In genomic region chr3:85141-85540, GRCh38 we compare ENCODE assay signal across 20 cellular contexts.
"Had no signal": no experiment of that assay in that cellular context is flagged by ENCODE, and none has a peak within 500 bp of the region (broad histone marks: within the 10 kb centered on the region; RNA-seq: fewer than 3 reads in every experiment).

No MANE protein-coding gene starts in this region.

- H3K36me3 ChIP-seq: heart right ventricle, spleen, thoracic aorta had no signal

- H3K27ac ChIP-seq: heart right ventricle, parathyroid adenoma, psoas muscle, spleen, thoracic aorta had no signal

- H3K27me3 ChIP-seq: heart right ventricle, spleen had no signal

- DNase-seq: effector memory CD4-positive, alpha-beta T cell; heart right ventricle; hypothalamus; kidney glomerular epithelial cell; mesendoderm; naive B cell; psoas muscle; retina; spleen; stimulated activated CD4-positive, alpha-beta T cell treated with anti-CD3 and anti-CD28 coated beads, Interleukin-15, amount 100 ng/mL, for 24 hours; stimulated activated CD4-positive, alpha-beta T cell treated with anti-CD3 and anti-CD28 coated beads, Interleukin-1b, Interleukin-23, amount 100 ng/mL, for 48 hours; stimulated activated CD4-positive, alpha-beta T cell treated with anti-CD3 and anti-CD28 coated beads, Interleukin-4, amount 100 ng/mL, for 24 hours; trophoblast cell had no signal

- H3K4me3 ChIP-seq: heart right ventricle, psoas muscle, spleen, thoracic aorta had no signal

- H3K4me3 Mint-ChIP-seq: naive B cell; nephron; stimulated activated memory B cell treated with anti-CD40 and anti-IgM and Interleukin-4, amounts not matched to agents 10 μg/mL and 1 μg/mL and 100 μg/mL, for 72 hours; stimulated activated naive CD8-positive, alpha-beta T cell treated with anti-CD3 and anti-CD28 coated beads, Interleukin-15, Interleukin-2, amounts not matched to agents 100 ng/mL and 50 ng/mL, for 24 hours had no signal

- ATAC-seq: esophagus mucosa; heart right ventricle; psoas muscle; sciatic nerve; stimulated activated memory B cell treated with anti-CD40 and anti-IgM and Interleukin-4, amounts not matched to agents 10 μg/mL and 1 μg/mL and 100 μg/mL, for 72 hours had no signal

- H3K4me1 Mint-ChIP-seq: nephron had no signal

- H3K4me1 ChIP-seq: heart right ventricle, parathyroid adenoma, psoas muscle, spleen had no signal

- H3K9me3 ChIP-seq: psoas muscle, spleen, thoracic aorta had no signal

- H3K36me3 Mint-ChIP-seq: naive B cell; stimulated activated memory B cell treated with anti-CD40 and anti-IgM and Interleukin-4, amounts not matched to agents 10 μg/mL and 1 μg/mL and 100 μg/mL, for 72 hours had no signal

- H3K9me3 Mint-ChIP-seq: naive B cell; nephron; stimulated activated naive CD8-positive, alpha-beta T cell treated with anti-CD3 and anti-CD28 coated beads, Interleukin-15, Interleukin-2, amounts not matched to agents 100 ng/mL and 50 ng/mL, for 24 hours had no signal

- H3K27ac Mint-ChIP-seq: naive B cell; nephron; stimulated activated memory B cell treated with anti-CD40 and anti-IgM and Interleukin-4, amounts not matched to agents 10 μg/mL and 1 μg/mL and 100 μg/mL, for 72 hours; stimulated activated naive CD8-positive, alpha-beta T cell treated with anti-CD3 and anti-CD28 coated beads, Interleukin-15, Interleukin-2, amounts not matched to agents 100 ng/mL and 50 ng/mL, for 24 hours had no signal
